In the genomic region with DNA sequence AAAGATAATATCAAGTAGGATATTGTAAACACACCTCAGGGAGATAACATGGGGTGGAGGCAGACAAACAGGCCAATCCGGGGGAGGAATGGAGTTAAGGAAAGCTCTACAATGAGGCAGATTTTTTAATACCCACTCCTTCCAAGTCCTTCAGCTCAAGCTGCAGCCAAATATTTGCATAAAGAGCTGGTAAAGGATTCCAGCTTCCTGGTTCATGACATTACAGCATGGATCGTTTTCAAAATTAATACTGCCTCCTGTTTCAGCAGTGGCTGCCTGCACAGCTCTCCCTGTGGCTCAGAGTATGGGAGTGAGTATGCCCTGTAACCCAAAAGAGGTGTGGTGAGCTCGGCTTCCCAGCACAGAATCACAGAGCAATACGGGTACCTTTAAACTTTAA, we compare ENCODE assay signal across 12 cellular contexts. TPM values are rescaled to one million over a fixed set of nuclear protein-coding genes. Genes with fewer than 3 reads are reported as not detected.
A peak's percentile ranks its signal among the peaks of the same experiment; 100 is the strongest.
DNase-seq lines count a peak whose midpoint lies in the region; ATAC-seq and TF ChIP-seq lines count a peak whose summit lies in the region.
"Had no signal": no experiment of that assay in that cellular context is flagged by ENCODE, and none has a peak within 500 bp of the region (broad histone marks: within the 10 kb centered on the region; RNA-seq: fewer than 3 reads in every experiment).

No MANE protein-coding gene starts in this region.

- H3K27ac ChIP-seq in esophagus muscularis mucosa (replicated peaks in 1 of 4): peak overlapping the region in 1 of 4 donors; percentile 27
- H3K27ac ChIP-seq in stomach: peak overlapping the region; percentile 54 to 99 (median 96)

- no peak for ATAC-seq in HG03520 (IDR thresholded peaks at IDR 0.05; ENCODE audit: unreplicated experiment)
- no peak for ATAC-seq in GM18519 (IDR thresholded peaks at IDR 0.05; ENCODE audit: low FRiP score, unreplicated experiment)
- ATAC-seq in activated CD8-positive, alpha-beta T cell treated with anti-CD3 and anti-CD28 coated beads for 36 hours: no peak
- ATAC-seq: activated CD8-positive, alpha-beta memory T cell treated with anti-CD3 and anti-CD28 coated beads, Interleukin-2, amount 10 ng/mL, durations not matched to agents 7 days and 5 days; gastroesophageal sphincter; T-cell had no signal

- H3K9me3 ChIP-seq in MG63 (no peaks in the 10 kb centered on the region), esophagus muscularis mucosa (no peaks in the 10 kb centered on the region), stomach (no peaks in the 10 kb centered on the region)
- H3K9me3 ChIP-seq: gastroesophageal sphincter had no signal

- H3K4me1 ChIP-seq in esophagus muscularis mucosa: peaks cover 7 to 34% (median 30%) of the 10 kb centered on the region in 4 donors
- H3K4me1 ChIP-seq in stomach: peaks cover 12 to 60% (median 36%) of the 10 kb centered on the region in 4 donors

- H3K36me3 Mint-ChIP-seq in activated CD8-positive, alpha-beta T cell treated with anti-CD3 and anti-CD28 coated beads for 36 hours (ENCODE audit: low read depth): no peaks in the 10 kb centered on the region
- H3K36me3 Mint-ChIP-seq: activated CD8-positive, alpha-beta memory T cell treated with anti-CD3 and anti-CD28 coated beads, Interleukin-2, amount 10 ng/mL, durations not matched to agents 7 days and 5 days; T-cell had no signal

- no peak overlapping the region for H3K27ac Mint-ChIP-seq in activated CD8-positive, alpha-beta T cell treated with anti-CD3 and anti-CD28 coated beads for 36 hours
- H3K27ac Mint-ChIP-seq: activated CD8-positive, alpha-beta memory T cell treated with anti-CD3 and anti-CD28 coated beads, Interleukin-2, amount 10 ng/mL, durations not matched to agents 7 days and 5 days; stimulated activated naive CD8-positive, alpha-beta T cell treated with anti-CD3 and anti-CD28 coated beads, Interleukin-15, Interleukin-2, amounts not matched to agents 100 ng/mL and 50 ng/mL, for 24 hours; T-cell had no signal

- peaks cover 29% of the 10 kb centered on the region for H3K27me3 Mint-ChIP-seq in activated CD8-positive, alpha-beta T cell treated with anti-CD3 and anti-CD28 coated beads for 36 hours

- TF ChIP-seq EP300 in esophagus muscularis mucosa (IDR thresholded peaks at IDR 0.05) (no peak), stomach (IDR thresholded peaks at IDR 0.05) (no peak)

- POLR2A ChIA-PET in activated CD8-positive, alpha-beta T cell treated with anti-CD3 and anti-CD28 coated beads for 36 hours (lab: Charles Lee): interaction anchor here (0.6 kb wide), 1 partner anchor 129 kb away, joined by 3 read pairs; no protein-coding TSS in a partner anchor

- TF ChIP-seq CTCF in esophagus muscularis mucosa (IDR thresholded peaks at IDR 0.05) (no peak), stomach (IDR thresholded peaks at IDR 0.05) (no peak)
- TF ChIP-seq CTCF in activated CD8-positive, alpha-beta T cell treated with anti-CD3 and anti-CD28 coated beads for 36 hours (IDR thresholded peaks at IDR 0.05): no peak

- no peaks in the 10 kb centered on the region for H3K36me3 ChIP-seq in MG63
- H3K36me3 ChIP-seq in esophagus muscularis mucosa: peaks cover 0 to 5% (median 0%) of the 10 kb centered on the region in 4 donors
- H3K36me3 ChIP-seq in stomach: no peaks in the 10 kb centered on the region
- H3K36me3 ChIP-seq: gastroesophageal sphincter had no signal

- peak; percentile 39 for DNase-seq in MG63
- DNase-seq in NCI-H446 treated with DMSO at 0.1 percent for 48 hours (lab: John Stamatoyannopoulos, UW): peak; percentile 86
- DNase-seq in esophagus muscularis mucosa (ENCODE audit: extremely low spot score): peak; percentile 66
- DNase-seq in stomach: peak; percentile 77
- DNase-seq in foreskin melanocyte: no peak
- no peak for DNase-seq in activated CD8-positive, alpha-beta T cell treated with anti-CD3 and anti-CD28 coated beads for 36 hours
- DNase-seq: activated CD8-positive, alpha-beta memory T cell treated with anti-CD3 and anti-CD28 coated beads, Interleukin-2, amount 10 ng/mL, durations not matched to agents 7 days and 5 days; T-cell had no signal

- CTCF ChIA-PET in activated CD8-positive, alpha-beta T cell treated with anti-CD3 and anti-CD28 coated beads for 36 hours (lab: Charles Lee): interaction anchor here (1.0 to 2.2 kb wide), 2 partner anchors 20 to 125 kb away, joined by 3 to 6 read pairs; no protein-coding TSS in a partner anchor

- H3K9me3 Mint-ChIP-seq in activated CD8-positive, alpha-beta T cell treated with anti-CD3 and anti-CD28 coated beads for 36 hours: no peaks in the 10 kb centered on the region
- H3K9me3 Mint-ChIP-seq: stimulated activated naive CD8-positive, alpha-beta T cell treated with anti-CD3 and anti-CD28 coated beads, Interleukin-15, Interleukin-2, amounts not matched to agents 100 ng/mL and 50 ng/mL, for 24 hours; T-cell had no signal

- no peak overlapping the region for H3K4me3 Mint-ChIP-seq in activated CD8-positive, alpha-beta T cell treated with anti-CD3 and anti-CD28 coated beads for 36 hours
- H3K4me3 Mint-ChIP-seq: activated CD8-positive, alpha-beta memory T cell treated with anti-CD3 and anti-CD28 coated beads, Interleukin-2, amount 10 ng/mL, durations not matched to agents 7 days and 5 days; stimulated activated naive CD8-positive, alpha-beta T cell treated with anti-CD3 and anti-CD28 coated beads, Interleukin-15, Interleukin-2, amounts not matched to agents 100 ng/mL and 50 ng/mL, for 24 hours; T-cell had no signal

- intact Hi-C loops in esophagus muscularis mucosa (cut with DNase I) (loop anchor here (10.0 kb wide), 1 partner anchor 51 kb away; no protein-coding TSS in a partner anchor), stomach (cut with DNase I; ENCODE audit: low total_unique reads) (no loop called here)
- intact Hi-C loops in activated CD8-positive, alpha-beta T cell treated with anti-CD3 and anti-CD28 coated beads for 36 hours (cut with micrococcal nuclease): no loop called here

- peaks cover 8% of the 10 kb centered on the region; the same call in 1 of the 2 replicates for H3K27me3 ChIP-seq in MG63
- peaks cover 0 to 10% (median 0%) of the 10 kb centered on the region in 4 donors for H3K27me3 ChIP-seq in esophagus muscularis mucosa
- H3K27me3 ChIP-seq in stomach: peaks cover 0 to 18% (median 0%) of the 10 kb centered on the region in 3 donors
- H3K27me3 ChIP-seq: gastroesophageal sphincter had no signal

- TF ChIP-seq POLR2A in esophagus muscularis mucosa (IDR thresholded peaks at IDR 0.05; ENCODE audit: low read depth) (no peak), stomach (IDR thresholded peaks at IDR 0.05) (peak in 1 of 4 donors; percentile 71)

- 29% methylated on average over 4 of the region's 4 CpGs for WGBS in esophagus muscularis mucosa
- WGBS in stomach, 5 donors: 14 to 37% (median 20%) methylated on average over 4 of the region's 4 CpGs

- no peaks in the 10 kb centered on the region for H3K4me1 Mint-ChIP-seq in activated CD8-positive, alpha-beta T cell treated with anti-CD3 and anti-CD28 coated beads for 36 hours (ENCODE audit: low read depth)
- H3K4me1 Mint-ChIP-seq: activated CD8-positive, alpha-beta memory T cell treated with anti-CD3 and anti-CD28 coated beads, Interleukin-2, amount 10 ng/mL, durations not matched to agents 7 days and 5 days had no signal

- no peak overlapping the region for H3K4me3 ChIP-seq in MG63
- no peak overlapping the region for H3K4me3 ChIP-seq in esophagus muscularis mucosa
- peak overlapping the region in 2 of 4 donors; percentile 4 to 28 for H3K4me3 ChIP-seq in stomach
- H3K4me3 ChIP-seq: gastroesophageal sphincter had no signal

RNA-seq across cellular contexts. Expression of gene POU2AF3, which starts 5.1 kb away (rescaled TPM):
- not detected in 2 replicates for total RNA-seq in MG63 (2014; rRNA removed; shearing (Covaris generic); ENCODE audit: low replicate concordance)
- 1 to 10 TPM in 2 of 4 donors, under 1 TPM in 1, not detected in 1; 0.99 to 2.9 (median 2.2) TPM for total RNA-seq in esophagus muscularis mucosa
- total RNA-seq in stomach: 1 to 10 TPM in 4 of 5 donors, under 1 TPM in 1; 0.58 to 7.6 (median 3.1) TPM
- 10 to 100 TPM in 1 of 3 donors, 1 to 10 TPM in 2; 3.3 to 10.1 (median 4.3) TPM for polyA plus RNA-seq in stomach
- not detected for total RNA-seq in activated CD8-positive, alpha-beta T cell treated with anti-CD3 and anti-CD28 coated beads for 36 hours
- total RNA-seq: activated CD8-positive, alpha-beta memory T cell treated with anti-CD3 and anti-CD28 coated beads, Interleukin-2, amount 10 ng/mL, durations not matched to agents 7 days and 5 days; T-cell had no signal

RNA-seq across cellular contexts. Expression of gene POU2AF2, which starts 58.0 kb away (rescaled TPM):
- not detected in 2 replicates for total RNA-seq in MG63 (2014; rRNA removed; shearing (Covaris generic); ENCODE audit: low replicate concordance)
- total RNA-seq in esophagus muscularis mucosa (under 1 TPM in 1 of 4 donors, not detected in 3; 0.66 TPM), stomach (not detected)
- polyA plus RNA-seq in stomach: 1 to 10 TPM; 2.4 to 3.9 (median 3.1) TPM
- total RNA-seq in activated CD8-positive, alpha-beta T cell treated with anti-CD3 and anti-CD28 coated beads for 36 hours: not detected
- total RNA-seq: activated CD8-positive, alpha-beta memory T cell treated with anti-CD3 and anti-CD28 coated beads, Interleukin-2, amount 10 ng/mL, durations not matched to agents 7 days and 5 days; T-cell had no signal

Comparison
In these comparisons a context has a peak if more than half of its experiments do, and no peak if none do; other contexts are left out.
1. DNase-seq: peak in MG63 (single experiment), NCI-H446 treated with DMSO at 0.1 percent for 48 hours (single experiment), esophagus muscularis mucosa (single experiment) and stomach (single experiment); none in foreskin melanocyte (single experiment) and activated CD8-positive, alpha-beta T cell treated with anti-CD3 and anti-CD28 coated beads for 36 hours (single experiment).